10 cellular contexts compared by ENCODE assay signal in the genomic region with DNA sequence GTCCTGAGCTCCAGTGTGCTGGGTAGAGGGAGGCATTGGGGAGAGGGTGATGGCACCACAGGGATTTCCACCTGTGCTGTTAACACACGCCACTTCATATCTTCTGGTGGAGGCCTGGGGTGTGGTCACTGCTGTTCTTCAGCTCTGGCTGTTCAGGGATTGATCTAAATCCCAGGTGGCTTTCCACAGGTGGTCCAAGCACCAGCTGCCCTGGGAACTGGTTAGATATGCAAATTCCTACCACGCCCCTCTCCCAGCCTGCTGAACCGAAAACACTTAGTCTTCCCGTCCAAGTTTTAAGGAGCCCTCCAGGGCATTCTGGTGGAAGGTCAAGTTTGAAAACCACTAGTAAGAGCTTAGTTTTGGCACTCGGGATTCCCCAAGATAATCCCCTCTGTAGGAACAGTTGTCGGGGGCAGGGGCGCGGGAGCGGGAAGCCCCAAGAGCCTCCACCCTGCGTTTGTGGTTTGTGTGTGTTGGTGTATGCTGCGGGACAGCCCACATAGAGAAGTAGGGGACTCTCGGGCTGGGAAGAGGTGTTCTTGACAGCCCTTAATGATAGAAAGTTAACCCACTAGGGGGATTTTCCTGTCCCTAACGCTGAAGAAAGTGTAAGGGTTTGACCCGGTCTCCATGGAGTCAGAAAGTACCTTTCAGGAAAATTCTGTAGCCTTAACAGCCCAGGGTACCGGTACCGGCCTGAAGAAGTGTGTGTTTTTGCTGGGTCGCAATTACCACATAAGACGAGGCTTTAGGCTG. TPM values are rescaled to one million over a fixed set of nuclear protein-coding genes. Genes with fewer than 3 reads are reported as not detected.
DNase-seq lines count a peak whose midpoint lies in the region; ATAC-seq, FAIRE-seq and TF ChIP-seq lines count a peak whose summit lies in the region.
"Had no signal": no experiment of that assay in that cellular context is flagged by ENCODE, and none has a peak within 500 bp of the region (broad histone marks: within the 10 kb centered on the region; RNA-seq: fewer than 3 reads in every experiment).

No MANE protein-coding gene starts in this region.

- H3K27ac Mint-ChIP-seq in Caco-2 (ENCODE audit: unreplicated experiment) = peak overlapping the region; percentile 57
- H3K27ac Mint-ChIP-seq in neural crest cell (ENCODE audit: unreplicated experiment) = no peak overlapping the region
- H3K27ac Mint-ChIP-seq: T-cell had no signal

- H3K4me3 Mint-ChIP-seq in Caco-2 (ENCODE audit: unreplicated experiment) = no peak overlapping the region
- H3K4me3 Mint-ChIP-seq in neural crest cell = peak overlapping the region; percentile 19

- TF ChIP-seq CTCF in Caco-2 (IDR thresholded peaks at IDR 0.05; ENCODE audit: insufficient read depth in 1 of 2, low read depth in 1 of 2, low read length in 1 of 2, severe bottlenecking in 1 of 2, unreplicated experiment in 1 of 2) = no peak
- TF ChIP-seq CTCF in K562 (IDR thresholded peaks at IDR 0.05 in 2 of 3, conservative IDR thresholded peaks at IDR 0.05 in 1 of 3; ENCODE audit: insufficient read depth in 2 of 3, low read depth in 1 of 3, low read length in 3 of 3) = no peak
- TF ChIP-seq CTCF in neural crest cell (conservative IDR thresholded peaks at IDR 0.05) = no peak

- BruUV-seq in Caco-2 (replicated peaks; lab: Mats Ljungman, UMichigan) (no TSS peak), K562 (replicated peaks; lab: Mats Ljungman, UMichigan) (no TSS peak)

- intact Hi-C loops in Caco-2 (cut with micrococcal nuclease; ENCODE audit: unreplicated experiment) (loop anchor here (2.0 kb wide), 1 partner anchor 15 kb away; a partner anchor contains a TSS), K562 (cut with micrococcal nuclease) (no loop called here)

- peak overlapping the region; percentile 98 for H2AFZ ChIP-seq in K562 (ENCODE audit: low read depth, low read length)

- peak overlapping the region in 1 of 2 experiments; percentile 32; a peak in 2 of 4 replicates for H3K9ac ChIP-seq in K562 (ENCODE audit: insufficient read depth in 1 of 2, low read depth in 2 of 2, low read length in 2 of 2)

- no peak for TF ChIP-seq POLR2A in K562 (conservative IDR thresholded peaks at IDR 0.05)

- FAIRE-seq in K562 (lab: Jason Lieb, UNC) = no peak
- FAIRE-seq: D721Med had no signal

- H3K9me1 ChIP-seq in K562 (ENCODE audit: control insufficient read depth, insufficient read depth, low read length) = no peaks in the 10 kb centered on the region

- H3K9me3 Mint-ChIP-seq in Caco-2 (ENCODE audit: unreplicated experiment) (no peaks in the 10 kb centered on the region), neural crest cell (no peaks in the 10 kb centered on the region)
- H3K9me3 Mint-ChIP-seq: T-cell had no signal

- no peak for DNase-seq in Caco-2
- no peak for DNase-seq in K562 (ENCODE audit: extremely low read depth in 1 of 4, low spot score in 3 of 4)
- DNase-seq in neural crest cell (ENCODE audit: low read depth, low spot score) = no peak
- no peak for DNase-seq in effector CD8-positive, alpha-beta T cell (lab: John Stamatoyannopoulos, UW)
- no peak for DNase-seq in T1000 (lab: John Stamatoyannopoulos, UW)
- DNase-seq in SHP77 (lab: John Stamatoyannopoulos, UW) = no peak
- DNase-seq: T-cell had no signal

- no peaks in the 10 kb centered on the region for H3K79me2 ChIP-seq in K562 (ENCODE audit: control insufficient read depth, insufficient read depth, low read length)

- H3K36me3 ChIP-seq in Caco-2 (ENCODE audit: control insufficient read depth, insufficient read depth, low read length) (0 out of 2 replicates have a peak, but pooled peaks cover 4% of the 10 kb centered on the region), K562 (ENCODE audit: control insufficient read depth, insufficient read depth, low read length) (no peaks in the 10 kb centered on the region)

- CTCF ChIA-PET in Caco-2 (lab: Charles Lee) (interaction anchor here (0.9 to 2.6 kb wide), 5 partner anchors 9 to 40 kb away, joined by 3 to 17 read pairs (median 5); no protein-coding TSS in a partner anchor), K562 (lab: Yijun Ruan, JAX; ENCODE audit: low intra/inter-chr PET ratio) (interaction anchor here (3.1 kb wide), 1 partner anchor 40 kb away, joined by 32 read pairs; no protein-coding TSS in a partner anchor)

- ATAC-seq in HG02678 (IDR thresholded peaks at IDR 0.05; ENCODE audit: unreplicated experiment) = peak; percentile 34
- no peak for ATAC-seq in K562
- ATAC-seq in SK-N-SH treated with all-trans-retinoic acid at 6 μM for 48 hours = no peak

- in situ Hi-C loops in K562 (cut with MboI) = no loop called here

- no peaks in the 10 kb centered on the region for H4K20me1 ChIP-seq in K562 (replicated peaks; ENCODE audit: control insufficient read depth, insufficient read depth, low read length)

- H3K4me1 ChIP-seq in Caco-2 (peaks cover 54% of the 10 kb centered on the region), K562 (replicated peaks in 1 of 2; ENCODE audit: control insufficient read depth in 2 of 2, insufficient read depth in 2 of 2, low read length in 2 of 2) (peaks cover 20 to 38% of the 10 kb centered on the region in 2 experiments)

- H3K9me3 ChIP-seq in Caco-2 = no peaks in the 10 kb centered on the region
- no peaks in the 10 kb centered on the region for H3K9me3 ChIP-seq in K562 (replicated peaks; ENCODE audit: control insufficient read depth, insufficient read depth, low read depth, low read length)

- H3K27me3 ChIP-seq in Caco-2 (replicated peaks; ENCODE audit: control insufficient read depth, insufficient read depth, low read length) = no peaks in the 10 kb centered on the region
- peaks cover 0 to 17% of the 10 kb centered on the region in 2 experiments; a peak in 2 of 5 replicates for H3K27me3 ChIP-seq in K562 (ENCODE audit: control insufficient read depth in 2 of 2, insufficient read depth in 2 of 2, low read length in 2 of 2)

- H3K36me3 Mint-ChIP-seq in Caco-2 (ENCODE audit: insufficient read depth, unreplicated experiment) (peaks cover 16% of the 10 kb centered on the region), neural crest cell (ENCODE audit: low read depth) (peaks cover 5% of the 10 kb centered on the region)
- H3K36me3 Mint-ChIP-seq: T-cell had no signal

- no peak for TF ChIP-seq RAD21 in K562 (CRISPR knock-in tag; conservative IDR thresholded peaks at IDR 0.05 in 1 of 2, IDR thresholded peaks at IDR 0.05 in 1 of 2)

- POLR2A ChIA-PET in Caco-2 (lab: Charles Lee) = interaction anchor here (0.5 kb wide), 1 partner anchor 621 kb away, joined by 3 read pairs; no protein-coding TSS in a partner anchor
- POLR2A ChIA-PET in K562 (lab: Yijun Ruan, JAX) = interaction anchor here (0.6 to 0.7 kb wide), 2 partner anchors 9 to 64 kb away, joined by 3 to 4 read pairs; no protein-coding TSS in a partner anchor

- WGBS in K562 (ENCODE audit: insufficient coverage, low coverage, missing lambda C conversion rate) = 48% methylated on average over 17 of the region's 18 CpGs

- peaks cover 20% of the 10 kb centered on the region for H3K4me1 Mint-ChIP-seq in Caco-2 (ENCODE audit: low read depth, unreplicated experiment)
- peaks cover 37% of the 10 kb centered on the region for H3K4me1 Mint-ChIP-seq in neural crest cell

- peak overlapping the region; percentile 79; the same call in 1 of the 2 replicates for H3K4me2 ChIP-seq in K562 (ENCODE audit: insufficient read depth, low read length)

- H3K27me3 Mint-ChIP-seq in Caco-2 (ENCODE audit: insufficient read depth, unreplicated experiment) (no peaks in the 10 kb centered on the region), neural crest cell (ENCODE audit: low read depth) (no peaks in the 10 kb centered on the region)
- H3K27me3 Mint-ChIP-seq: T-cell had no signal

- no peak overlapping the region for H3K4me3 ChIP-seq in Caco-2 (ENCODE audit: low read depth, low read length)
- no peak overlapping the region for H3K4me3 ChIP-seq in K562

- H3K27ac ChIP-seq in K562 (ENCODE audit: extremely low read depth, low read depth, low read length) = no peak overlapping the region

- no peak for TF ChIP-seq EP300 in K562 (IDR thresholded peaks at IDR 0.05; ENCODE audit: low read length)

RNA-seq across cellular contexts. Expression of a gene that starts 5.1 kb away (rescaled TPM):
- total RNA-seq in Caco-2 (2022) (7.0 and 13.6 TPM in 2 replicates), K562 (2014; rRNA removed) (0.33 and 0.54 TPM in 2 replicates), K562 (2014; rRNA removed; fragmentation: Illumina TruSeq; extraction: Trizol) (0.06 and 0.07 TPM in 2 replicates), K562 (2015; rRNA removed; fragmentation: Illumina TruSeq; extraction: Trizol) (0.11 and 0.18 TPM in 2 replicates), K562 (2021) (0.34 and 0.40 TPM in 2 replicates), neural crest cell (0.50 and 1.1 TPM in 2 replicates)
- 0.32 and 3.0 TPM in 2 replicates for total RNA-seq in K562 (2011; cell fraction: chromatin; rRNA removed; ENCODE audit: low replicate concordance)
- total RNA-seq in K562 (2011; cell fraction: nucleolus; rRNA removed) = 2.4 and 4.7 TPM in 2 replicates
- 1.5 and 2.3 TPM in 2 replicates for total RNA-seq in K562 (2011; cell fraction: nucleoplasm; rRNA removed)
- polyA plus RNA-seq in K562 (2011; rRNA removed) (0.42 and 1.1 TPM in 2 replicates), K562 (2014; fragmentation: Illumina TruSeq; extraction: Trizol) (0.19 TPM in 2 replicates), K562 (2014; fragmentation: Nextera tagmentation; extraction: Ambion mirVana) (under 1 TPM in 1 of 2 experiments, not detected in 1; 0.04 TPM), K562 (2014; rRNA removed) (0.21 and 0.26 TPM in 2 replicates)
- polyA plus RNA-seq in K562 (2011; cell fraction: cytosol; rRNA removed) = 1.3 and 1.5 TPM in 2 replicates
- polyA plus RNA-seq in K562 (2011; cell fraction: nucleus; rRNA removed) = 0.47 and 1.1 TPM in 2 replicates
- polyA plus RNA-seq in K562 (2012) = 0.46 and 1.3 TPM in 2 replicates
- polyA minus RNA-seq in K562 (2011; rRNA and poly(A)+ RNA removed) = 0.77 and 1.1 TPM in 2 replicates
- polyA minus RNA-seq in K562 (2011; cell fraction: cytosol; rRNA and poly(A)+ RNA removed) = 0.76 and 1.8 TPM in 2 replicates
- polyA minus RNA-seq in K562 (2011; cell fraction: nucleus; rRNA and poly(A)+ RNA removed) = 1.9 and 3.2 TPM in 2 replicates

RNA-seq across cellular contexts. Expression of a gene that starts 13.9 kb away (rescaled TPM):
- total RNA-seq in Caco-2 (2022) (40.8 and 55.6 TPM in 2 replicates), K562 (2014; rRNA removed) (0.04 and 0.09 TPM in 2 replicates), K562 (2014; rRNA removed; fragmentation: Illumina TruSeq; extraction: Trizol) (not detected in 2 replicates), K562 (2015; rRNA removed; fragmentation: Illumina TruSeq; extraction: Trizol) (not detected in 2 replicates), K562 (2021) (0.18 and 0.62 TPM in 2 replicates), neural crest cell (16.4 and 18.6 TPM in 2 replicates)
- 0.21 and 0.58 TPM in 2 replicates for total RNA-seq in K562 (2011; cell fraction: chromatin; rRNA removed; ENCODE audit: low replicate concordance)
- 0.17 and 0.66 TPM in 2 replicates for total RNA-seq in K562 (2011; cell fraction: nucleolus; rRNA removed)
- total RNA-seq in K562 (2011; cell fraction: nucleoplasm; rRNA removed) = 0.15 and 0.29 TPM in 2 replicates
- polyA plus RNA-seq in K562 (2011; rRNA removed) (0.05 and 0.13 TPM in 2 replicates), K562 (2014; fragmentation: Illumina TruSeq; extraction: Trizol) (0.10 TPM in 1 of 2 replicates, not detected in the other), K562 (2014; fragmentation: Nextera tagmentation; extraction: Ambion mirVana) (under 1 TPM in 1 of 2 experiments, not detected in 1; 0.01 TPM), K562 (2014; rRNA removed) (0.13 TPM in 1 of 2 replicates, not detected in the other)
- polyA plus RNA-seq in K562 (2011; cell fraction: cytosol; rRNA removed) = 0.04 and 0.30 TPM in 2 replicates
- polyA plus RNA-seq in K562 (2011; cell fraction: nucleus; rRNA removed) = 0.25 and 0.30 TPM in 2 replicates
- polyA plus RNA-seq in K562 (2012) = 0.20 and 0.68 TPM in 2 replicates
- not detected in 2 replicates for polyA minus RNA-seq in K562 (2011; rRNA and poly(A)+ RNA removed)
- polyA minus RNA-seq in K562 (2011; cell fraction: cytosol; rRNA and poly(A)+ RNA removed) = not detected in 2 replicates
- not detected in 2 replicates for polyA minus RNA-seq in K562 (2011; cell fraction: nucleus; rRNA and poly(A)+ RNA removed)

RNA-seq across cellular contexts. Expression of a gene that starts 27.2 kb away (rescaled TPM):
- 46.5 and 60.8 TPM in 2 replicates for total RNA-seq in Caco-2 (2022)
- 6.0 and 13.6 TPM in 2 replicates for total RNA-seq in K562 (2011; cell fraction: chromatin; rRNA removed; ENCODE audit: low replicate concordance)
- total RNA-seq in K562 (2011; cell fraction: nucleolus; rRNA removed) = 5.3 and 7.1 TPM in 2 replicates
- total RNA-seq in K562 (2011; cell fraction: nucleoplasm; rRNA removed) = 9.9 and 11.2 TPM in 2 replicates
- 35.9 and 36.2 TPM in 2 replicates for total RNA-seq in K562 (2014; rRNA removed)
- 68.4 and 69.4 TPM in 2 replicates for total RNA-seq in K562 (2014; rRNA removed; fragmentation: Illumina TruSeq; extraction: Trizol)
- total RNA-seq in K562 (2015; rRNA removed; fragmentation: Illumina TruSeq; extraction: Trizol) = 47.9 and 48.6 TPM in 2 replicates
- total RNA-seq in K562 (2021) = 40.5 and 52.9 TPM in 2 replicates
- polyA plus RNA-seq in K562 (2011; rRNA removed) = 39.2 and 51.2 TPM in 2 replicates
- polyA plus RNA-seq in K562 (2011; cell fraction: cytosol; rRNA removed) = 9.3 and 18.6 TPM in 2 replicates
- 7.4 and 12.9 TPM in 2 replicates for polyA plus RNA-seq in K562 (2011; cell fraction: nucleus; rRNA removed)
- 38.3 and 41.5 TPM in 2 replicates for polyA plus RNA-seq in K562 (2012)
- 51.3 and 62.2 TPM in 2 replicates for polyA plus RNA-seq in K562 (2014; fragmentation: Illumina TruSeq; extraction: Trizol)
- polyA plus RNA-seq in K562 (2014; fragmentation: Nextera tagmentation; extraction: Ambion mirVana) = 10 to 100 TPM; 92.2 to 98.7 TPM
- 42.4 and 60.4 TPM in 2 replicates for polyA plus RNA-seq in K562 (2014; rRNA removed)
- 19.0 and 19.4 TPM in 2 replicates for polyA minus RNA-seq in K562 (2011; rRNA and poly(A)+ RNA removed)
- 5.3 and 8.3 TPM in 2 replicates for polyA minus RNA-seq in K562 (2011; cell fraction: cytosol; rRNA and poly(A)+ RNA removed)
- 5.3 and 11.1 TPM in 2 replicates for polyA minus RNA-seq in K562 (2011; cell fraction: nucleus; rRNA and poly(A)+ RNA removed)
- 51.0 and 52.8 TPM in 2 replicates for total RNA-seq in neural crest cell

Comparison
In these comparisons a context has a peak if more than half of its experiments do, and no peak if none do; other contexts are left out.
1. RNA of a gene that starts 13.9 kb away (total RNA-seq): 40.8 to 55.6 TPM in Caco-2 and 16.4 to 18.6 TPM in neural crest cell; 0.04 to 0.66 TPM in K562; every median in the first group is over 10 times any median in the second.